20 cellular contexts compared by ENCODE assay signal in genomic region chr5:135244620-135245021, GRCh38.
A peak's percentile ranks its signal among the peaks of the same experiment; 100 is the strongest.
DNase-seq lines count a peak whose midpoint lies in the region; FAIRE-seq and TF ChIP-seq lines count a peak whose summit lies in the region.
"Had no signal": no experiment of that assay in that cellular context is flagged by ENCODE, and none has a peak within 500 bp of the region (broad histone marks: within the 10 kb centered on the region; RNA-seq: fewer than 3 reads in every experiment).

No MANE protein-coding gene starts in this region.

- peaks cover 36% of the 10 kb centered on the region for H3F3A ChIP-seq in GM23248 (ENCODE audit: insufficient read depth)

- H3K9me3 ChIP-seq in transverse colon (no peaks in the 10 kb centered on the region), GM23248 (ENCODE audit: low read depth) (no peaks in the 10 kb centered on the region)
- H3K9me3 ChIP-seq: right atrium auricular region, testis had no signal

- H3K79me2 ChIP-seq in GM23248 (ENCODE audit: insufficient read depth), result no peaks in the 10 kb centered on the region

- no peak overlapping the region for H3K9ac ChIP-seq in GM23248

- TF ChIP-seq POLR2A in transverse colon (IDR thresholded peaks at IDR 0.05), result no peak

- in situ Hi-C loops in transverse colon (cut with MboI; ENCODE audit: low pct_ligation_motif_present in 1 of 4, low pct_unique_long_range_greater_than_20kb in 1 of 4, low sequenced_read_pairs in 3 of 4), result no loop called here
- in situ Hi-C loops in GM23248 (cut with MboI), result no loop called here

- H3K9me2 ChIP-seq in GM23248 (ENCODE audit: insufficient read depth), result no peaks in the 10 kb centered on the region

- no peak overlapping the region for H3K4me2 ChIP-seq in GM23248 (ENCODE audit: unreplicated experiment)

- WGBS in transverse colon (ENCODE audit: low coverage in 1 of 2), 2 donors, result 100% methylated on average over 1 to 3 of the region's 3 CpGs
- WGBS in GM23248 (ENCODE audit: low coverage in 1 of 2, low lambda C conversion rate in 2 of 2, missing lambda C conversion rate in 2 of 2), 2 experiments, result 94 to 97% methylated on average over 3 of the region's 3 CpGs

- H3K36me3 Mint-ChIP-seq in nephron progenitor cell (ENCODE audit: low read depth), result no peaks in the 10 kb centered on the region
- H3K36me3 Mint-ChIP-seq: CD4-positive, CD25-positive, alpha-beta regulatory T cell had no signal

- no peak overlapping the region for H2AFZ ChIP-seq in GM23248

- H3K27me3 ChIP-seq in transverse colon (no peaks in the 10 kb centered on the region), GM23248 (replicated peaks; ENCODE audit: insufficient read depth) (no peaks in the 10 kb centered on the region)
- H3K27me3 ChIP-seq: right atrium auricular region, testis had no signal

- TF ChIP-seq EP300 in transverse colon (IDR thresholded peaks at IDR 0.05; ENCODE audit: low read depth), result no peak

- H3K4me1 ChIP-seq in transverse colon (peaks cover 23 to 59% (median 33%) of the 10 kb centered on the region in 4 donors), GM23248 (ENCODE audit: insufficient read depth) (peaks cover 58% of the 10 kb centered on the region)
- H3K4me1 ChIP-seq: testis had no signal

- peaks cover 83% of the 10 kb centered on the region for H3K4me1 Mint-ChIP-seq in nephron progenitor cell
- H3K4me1 Mint-ChIP-seq: CD4-positive, CD25-positive, alpha-beta regulatory T cell had no signal

- no peaks in the 10 kb centered on the region for H4K20me1 ChIP-seq in GM23248 (ENCODE audit: insufficient read depth)

- no peaks in the 10 kb centered on the region for H3K9me3 Mint-ChIP-seq in nephron progenitor cell
- H3K9me3 Mint-ChIP-seq: neural crest cell had no signal

- FAIRE-seq in D721Med (lab: Jason Lieb, UNC), result no peak
- FAIRE-seq: K562 had no signal

- no peak for TF ChIP-seq CTCF in nephron progenitor cell (IDR thresholded peaks at IDR 0.05)
- no peak for TF ChIP-seq CTCF in transverse colon (IDR thresholded peaks at IDR 0.05)
- no peak for TF ChIP-seq CTCF in D721Med (IDR thresholded peaks at IDR 0.05; ENCODE audit: insufficient read depth, missing control alignments)

- peaks cover 11% of the 10 kb centered on the region for H3K27me3 Mint-ChIP-seq in nephron progenitor cell (ENCODE audit: low read depth, poor library complexity)
- H3K27me3 Mint-ChIP-seq: CD4-positive, CD25-positive, alpha-beta regulatory T cell had no signal

- H3K27ac ChIP-seq in transverse colon (peak overlapping the region; percentile 48 to 92 (median 80)), GM23248 (no peak overlapping the region)
- H3K27ac ChIP-seq: 22Rv1, testis had no signal

- H3K36me3 ChIP-seq in transverse colon (no peaks in the 10 kb centered on the region), GM23248 (ENCODE audit: low read depth) (no peaks in the 10 kb centered on the region)
- H3K36me3 ChIP-seq: right atrium auricular region had no signal

- H3K4me3 ChIP-seq in transverse colon, result no peak overlapping the region
- no peak overlapping the region for H3K4me3 ChIP-seq in GM23248
- H3K4me3 ChIP-seq: K562, right atrium auricular region, testis had no signal

- no peak overlapping the region for H3K4me3 Mint-ChIP-seq in nephron progenitor cell
- H3K4me3 Mint-ChIP-seq: CD4-positive, CD25-positive, alpha-beta regulatory T cell; neural crest cell had no signal

- H3K27ac Mint-ChIP-seq in nephron progenitor cell, result peak overlapping the region; percentile 54
- H3K27ac Mint-ChIP-seq: CD4-positive, CD25-positive, alpha-beta regulatory T cell had no signal

- DNase-seq in activated CD4-positive, CD25-positive, alpha-beta regulatory T cell treated with anti-CD3 and anti-CD28 coated beads, Interleukin-2, amount 50 U/mL, for 72 hours, result peak; percentile 16
- DNase-seq in activated CD4-positive, CD25-positive, alpha-beta regulatory T cell (lab: John Stamatoyannopoulos, UW), result no peak
- peak; percentile 31 for DNase-seq in ecto neural progenitor cell (ENCODE audit: low spot score)
- no peak for DNase-seq in nephron progenitor cell
- DNase-seq in transverse colon, result no peak
- DNase-seq in NCI-H2107 treated with DMSO at 0.1 percent for 48 hours (lab: John Stamatoyannopoulos, UW; ENCODE audit: unreplicated experiment), result no peak
- no peak for DNase-seq in D721Med (ENCODE audit: insufficient read length, low spot score)
- DNase-seq in GM23248, result no peak
- DNase-seq: activated gamma-delta T cell treated with Interleukin-2 at 50 U/mL for 16 hours; CD4-positive, CD25-positive, alpha-beta regulatory T cell; DMS79 treated with DMSO at 0.1 percent for 48 hours; mammary epithelial cell; RPMI8226; stimulated activated CD4-positive, alpha-beta T cell treated with anti-CD3 and anti-CD28 coated beads, Interleukin-1b, Interleukin-23, amount 100 ng/mL, for 48 hours; SW 1271 had no signal

- intact Hi-C loops in transverse colon (cut with DNase I; ENCODE audit: low total_unique reads), result no loop called here

Comparison
In these comparisons a context has a peak if more than half of its experiments do, and no peak if none do; other contexts are left out.
1. DNase-seq: peak in activated CD4-positive, CD25-positive, alpha-beta regulatory T cell treated with anti-CD3 and anti-CD28 coated beads, Interleukin-2, amount 50 U/mL, for 72 hours (single experiment) and ecto neural progenitor cell (single experiment); none in activated CD4-positive, CD25-positive, alpha-beta regulatory T cell (0 of 4), nephron progenitor cell (single experiment), transverse colon (single experiment), NCI-H2107 treated with DMSO at 0.1 percent for 48 hours (single experiment), D721Med (single experiment) and GM23248 (single experiment).